In genomic region chr10:99331207-99331803, GRCh38 we compare ENCODE assay signal across 13 cellular contexts. TPM values are rescaled to one million over a fixed set of nuclear protein-coding genes. Genes with fewer than 3 reads are reported as not detected.
DNase-seq lines count a peak whose midpoint lies in the region; ATAC-seq, FAIRE-seq and TF ChIP-seq lines count a peak whose summit lies in the region.
"Had no signal": no experiment of that assay in that cellular context is flagged by ENCODE, and none has a peak within 500 bp of the region (broad histone marks: within the 10 kb centered on the region; RNA-seq: fewer than 3 reads in every experiment).

No MANE protein-coding gene starts in this region.

- CTCF ChIA-PET in A549 (lab: Yijun Ruan, JAX), result interaction anchor here (1.7 kb wide), 1 partner anchor 10 kb away, joined by 10 read pairs; no protein-coding TSS in a partner anchor

- no peak for TF ChIP-seq EP300 in A549 (IDR thresholded peaks at IDR 0.05)

- no peaks in the 10 kb centered on the region for H3K9me3 Mint-ChIP-seq in activated naive CD8-positive, alpha-beta T cell (ENCODE audit: low read depth)

- POLR2A ChIA-PET in A549 (lab: Yijun Ruan, JAX), result no interaction called here

- ATAC-seq in A549 (peak in 1 of 2 experiments; percentile 12; a peak in 1 of 6 replicates), GM18511 (IDR thresholded peaks at IDR 0.05; ENCODE audit: unreplicated experiment) (no peak)

- no peaks in the 10 kb centered on the region for H3K36me3 Mint-ChIP-seq in activated naive CD8-positive, alpha-beta T cell

- FAIRE-seq in A549 (lab: Jason Lieb, UNC), result no peak

- intact Hi-C loops in colonic mucosa (cut with DNase I), result no loop called here

- TF ChIP-seq CTCF in A549 (IDR thresholded peaks at IDR 0.05), result no peak
- TF ChIP-seq CTCF in colonic mucosa (IDR thresholded peaks at IDR 0.05), result no peak

- H3K9me3 ChIP-seq in A549 (no peaks in the 10 kb centered on the region), colonic mucosa (no peaks in the 10 kb centered on the region)
- H3K9me3 ChIP-seq: gastroesophageal sphincter had no signal

- no peak for TF ChIP-seq RAD21 in A549 (conservative IDR thresholded peaks at IDR 0.05 in 1 of 2, IDR thresholded peaks at IDR 0.05 in 1 of 2)

- H3K4me3 ChIP-seq in A549, result no peak overlapping the region
- H3K4me3 ChIP-seq in colonic mucosa, result no peak overlapping the region
- H3K4me3 ChIP-seq: skin epidermis had no signal

- H3K4me1 ChIP-seq in A549 (peaks cover 24% of the 10 kb centered on the region), colonic mucosa (peaks cover 3% of the 10 kb centered on the region)

- no peak overlapping the region for H3K9ac ChIP-seq in colonic mucosa (ENCODE audit: low read depth in 2 of 2, low read length in 2 of 2)

- H3K27ac ChIP-seq in A549 (no peak overlapping the region), colonic mucosa (no peak overlapping the region)
- H3K27ac ChIP-seq: gastroesophageal sphincter, skin epidermis had no signal

- H3K4me1 Mint-ChIP-seq in activated naive CD8-positive, alpha-beta T cell (ENCODE audit: low read depth), result peaks cover 12% of the 10 kb centered on the region

- no peak for TF ChIP-seq POLR2A in A549 (IDR thresholded peaks at IDR 0.05; ENCODE audit: low read length)

- H3K27ac Mint-ChIP-seq in activated naive CD8-positive, alpha-beta T cell, result no peak overlapping the region

- H3K27me3 ChIP-seq in colonic mucosa, result peaks cover 32% of the 10 kb centered on the region

- DNase-seq in A549 (ENCODE audit: low read depth in 1 of 2, low spot score in 1 of 2) (peak in 1 of 2 experiments; percentile 39), Daoy (ENCODE audit: low read depth) (peak; percentile 6), iPS-NIHi11 (ENCODE audit: low spot score) (peak; percentile 46), NCI-H345 (lab: John Stamatoyannopoulos, UW) (no peak), colonic mucosa (no peak), SW 1271 (lab: John Stamatoyannopoulos, UW) (no peak)
- DNase-seq: activated CD8-positive, alpha-beta memory T cell treated with anti-CD3 and anti-CD28 coated beads for 24 hours; NCI-H2171; SHP77 had no signal

- H3K4me3 Mint-ChIP-seq in activated naive CD8-positive, alpha-beta T cell, result peak overlapping the region; percentile 81

- no peaks in the 10 kb centered on the region for H3K36me3 ChIP-seq in colonic mucosa
- H3K36me3 ChIP-seq: gastroesophageal sphincter had no signal

- WGBS in A549 (ENCODE audit: missing lambda C conversion rate), result 86% methylated on average over 9 of the region's 9 CpGs

- peak overlapping the region; percentile 92 for H3K4me2 ChIP-seq in A549

- peaks cover 29% of the 10 kb centered on the region for H3K27me3 Mint-ChIP-seq in activated naive CD8-positive, alpha-beta T cell

TF ChIP-seq in A549, 52 proteins besides CTCF, POLR2A, EP300 and RAD21:
- TF ChIP-seq PHF8 (IDR thresholded peaks at IDR 0.05; ENCODE audit: borderline replicate concordance, low read depth) (no peak), MAZ (IDR thresholded peaks at IDR 0.05; ENCODE audit: borderline replicate concordance, low read depth, low read length) (no peak), EHMT2 (IDR thresholded peaks at IDR 0.05; ENCODE audit: low read depth) (0 out of 2 replicates have a peak, but pooled peaks have one; percentile 57), REST (IDR thresholded peaks at IDR 0.05) (peak; percentile 90)

RNA-seq across cellular contexts. Expression of gene CNNM1, which starts 2.1 kb away (rescaled TPM):
- polyA plus RNA-seq in A549 (2011; rRNA removed), result 14.2 and 17.0 TPM in 2 replicates
- polyA plus RNA-seq in A549 (2012; cell fraction: cytosol; rRNA removed), result 9.8 and 13.4 TPM in 2 replicates
- 13.9 and 16.4 TPM in 2 replicates for polyA plus RNA-seq in A549 (2012; cell fraction: nucleus; rRNA removed)
- polyA plus RNA-seq in A549 (2017; fragmentation: RNase III; extraction: RNeasy Plus Mini Kit Qiagen cat#74134 plus additional on column Dnase treatment), result 12.5 to 17.7 TPM (median 17.5 TPM) in 3 replicates
- 19.2 and 22.0 TPM in 2 replicates for polyA minus RNA-seq in A549 (2011; rRNA and poly(A)+ RNA removed)
- 3.0 and 4.5 TPM in 2 replicates for total RNA-seq in Daoy (2014; rRNA removed; shearing (Covaris generic))
- total RNA-seq in colonic mucosa, result under 1 TPM; 0.27 to 0.35 TPM

Comparison
In these comparisons a context has a peak if more than half of its experiments do, and no peak if none do; other contexts are left out.
1. DNase-seq: peak in Daoy (single experiment) and iPS-NIHi11 (single experiment); none in NCI-H345 (single experiment), colonic mucosa (single experiment) and SW 1271 (0 of 2).